ENCODE assay signal across 7 cellular contexts in the genomic region with DNA sequence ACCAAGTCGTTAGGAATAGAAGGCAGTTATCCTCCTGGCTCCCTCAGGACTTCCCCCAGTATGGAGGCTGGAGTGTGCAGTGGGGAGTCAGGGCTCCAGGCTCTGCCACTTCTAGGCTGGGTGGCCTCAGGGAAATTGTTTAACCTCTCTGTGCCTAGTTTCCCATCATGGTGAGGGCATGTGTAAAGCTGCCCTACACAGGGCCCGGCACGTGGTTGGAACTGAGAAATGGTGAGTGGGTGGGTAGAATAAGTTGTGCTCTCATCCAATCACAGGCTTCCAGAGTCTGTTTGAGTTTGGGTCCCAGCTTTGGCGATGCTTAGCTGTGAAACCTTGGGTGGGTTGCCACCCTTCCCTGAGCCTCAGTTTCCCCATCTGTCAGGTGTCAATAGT.
"Had no signal": no experiment of that assay in that cellular context is flagged by ENCODE, and none has a peak within 500 bp of the region (broad histone marks: within the 10 kb centered on the region; RNA-seq: fewer than 3 reads in every experiment).

No MANE protein-coding gene starts in this region.

- H3K9ac ChIP-seq: KMS-11 had no signal

- H3K36me3 Mint-ChIP-seq: IgD-negative memory B cell had no signal

- H3K27ac Mint-ChIP-seq: IgD-negative memory B cell had no signal

- H3K9me3 Mint-ChIP-seq: IgD-negative memory B cell had no signal

- H3K4me3 Mint-ChIP-seq: IgD-negative memory B cell had no signal

- H3K4me2 ChIP-seq: KMS-11 had no signal

- FAIRE-seq: HTR-8/SVneo had no signal

- H3K27ac ChIP-seq: HL-60, KMS-11 had no signal

- H3K4me1 Mint-ChIP-seq: IgD-negative memory B cell had no signal

- DNase-seq: IMR-90, KBM-7, KG1 had no signal
